In genomic region chr3:126476166-126476975, GRCh38 we compare ENCODE assay signal across 8 cellular contexts. TPM values are rescaled to one million over a fixed set of nuclear protein-coding genes. Genes with fewer than 3 reads are reported as not detected.
DNase-seq lines count a peak whose midpoint lies in the region; ATAC-seq, FAIRE-seq and TF ChIP-seq lines count a peak whose summit lies in the region.

No MANE protein-coding gene starts in this region.

- peaks cover 25% of the 10 kb centered on the region for H3K4me1 ChIP-seq in hepatocyte (ENCODE audit: insufficient read depth)

- peak overlapping the region; percentile 94 for H3K27ac ChIP-seq in hepatocyte

- peaks cover 37% of the 10 kb centered on the region for H4K20me1 ChIP-seq in hepatocyte (ENCODE audit: insufficient read depth, poor library complexity, severe bottlenecking)

- no peaks in the 10 kb centered on the region for H3K9me2 ChIP-seq in hepatocyte (replicated peaks; ENCODE audit: insufficient read depth)

- peaks cover 34% of the 10 kb centered on the region for H3K79me2 ChIP-seq in hepatocyte

- H3K4me3 ChIP-seq in AG09309 (ENCODE audit: control insufficient read depth, low read depth, low read length), result peak overlapping the region; percentile 68
- peak overlapping the region; percentile 41 for H3K4me3 ChIP-seq in hepatocyte

- ATAC-seq in GM18907 (IDR thresholded peaks at IDR 0.05; ENCODE audit: unreplicated experiment), result peak; percentile 38
- peak; percentile 24 for ATAC-seq in HG03103 (IDR thresholded peaks at IDR 0.05; ENCODE audit: low read depth, unreplicated experiment)

- no peak for TF ChIP-seq CTCF in AG09309 (IDR thresholded peaks at IDR 0.05; ENCODE audit: control insufficient read depth, insufficient read depth, low read depth, low read length, missing control alignments)
- TF ChIP-seq CTCF in hepatocyte (IDR thresholded peaks at IDR 0.05; ENCODE audit: poor library complexity), result no peak

- peak overlapping the region; percentile 80 for H2AFZ ChIP-seq in hepatocyte

- H3K4me2 ChIP-seq in hepatocyte, result peak overlapping the region; percentile 75

- no peak for FAIRE-seq in GM12892 (lab: Jason Lieb, UNC)

- no peak for DNase-seq in AG09309 (ENCODE audit: low read depth)
- peak; percentile 69 for DNase-seq in NCI-H748 (lab: John Stamatoyannopoulos, UW; ENCODE audit: unreplicated experiment)
- DNase-seq in amniotic epithelial cell (ENCODE audit: low read depth), result peak; percentile 24
- DNase-seq in hepatocyte (ENCODE audit: low spot score), result no peak
- DNase-seq in putamen (ENCODE audit: low spot score), result peak; percentile 65
- DNase-seq in GM12892 (ENCODE audit: insufficient read length), result no peak

- H3K27me3 ChIP-seq in hepatocyte, result no peaks in the 10 kb centered on the region

- no peaks in the 10 kb centered on the region for H3K36me3 ChIP-seq in hepatocyte (replicated peaks; ENCODE audit: insufficient read depth, low read depth)

- H3K9me3 ChIP-seq in hepatocyte (ENCODE audit: low read depth), result no peaks in the 10 kb centered on the region

- 19% methylated on average over 41 of the region's 63 CpGs for WGBS in hepatocyte (ENCODE audit: low lambda C conversion rate, missing lambda C conversion rate)

- TF ChIP-seq POLR2A in GM12892 (IDR thresholded peaks at IDR 0.05; ENCODE audit: low read depth, low read length), result no peak

RNA-seq across cellular contexts. Expression of gene ZXDC, which starts 0.7 kb away (rescaled TPM):
- 21.0 and 25.0 TPM in 2 replicates for total RNA-seq in hepatocyte
- polyA plus RNA-seq in hepatocyte, result 22.9 and 24.1 TPM in 2 replicates
- 6.4 TPM for polyA plus RNA-seq in GM12892 (2012; ENCODE audit: missing spikeins)

RNA-seq across cellular contexts. Expression of gene UROC1, which starts 41.2 kb away (rescaled TPM):
- 2.2 and 4.2 TPM in 2 replicates for total RNA-seq in hepatocyte
- 1.5 and 2.3 TPM in 2 replicates for polyA plus RNA-seq in hepatocyte
- not detected for polyA plus RNA-seq in GM12892 (2012; ENCODE audit: missing spikeins)

RNA-seq across cellular contexts. Expression of gene CHST13, which starts 47.6 kb away (rescaled TPM):
- total RNA-seq in hepatocyte, result 31.5 and 36.0 TPM in 2 replicates
- polyA plus RNA-seq in hepatocyte, result 50.2 and 54.6 TPM in 2 replicates
- polyA plus RNA-seq in GM12892 (2012; ENCODE audit: missing spikeins), result not detected

Comparison
In these comparisons a context has a peak if more than half of its experiments do, and no peak if none do; other contexts are left out.
1. DNase-seq: peak in NCI-H748 (single experiment), amniotic epithelial cell (single experiment) and putamen (single experiment); none in AG09309 (single experiment), hepatocyte (single experiment) and GM12892 (single experiment).